Comparison of ENCODE assay signal across 20 cellular contexts in the genomic region with DNA sequence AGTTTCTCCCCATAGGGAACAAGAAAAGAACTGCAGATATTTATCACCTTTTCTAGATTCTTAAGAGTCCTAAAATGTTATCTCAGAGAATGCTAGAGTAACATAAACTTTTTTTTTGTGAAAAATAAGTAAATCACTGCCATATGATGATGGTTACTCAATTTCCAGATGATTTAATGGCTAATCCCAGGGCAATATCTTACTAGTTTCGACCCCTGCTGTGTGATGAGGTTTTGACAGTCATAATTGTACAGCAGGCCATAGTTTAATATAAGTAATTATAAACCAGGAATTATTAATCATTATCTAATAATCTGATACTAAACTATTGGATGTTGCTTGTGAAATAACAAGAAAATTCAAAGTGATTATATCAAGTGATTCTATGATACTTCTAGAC.
"Had no signal": no experiment of that assay in that cellular context is flagged by ENCODE, and none has a peak within 500 bp of the region (broad histone marks: within the 10 kb centered on the region; RNA-seq: fewer than 3 reads in every experiment).

No MANE protein-coding gene starts in this region.

- H3K36me3 ChIP-seq: breast epithelium, gastrocnemius medialis, heart right ventricle, lower lobe of right lung, neural progenitor cell, thyroid gland, uterus had no signal

- H2AFZ ChIP-seq: neural progenitor cell, parathyroid adenoma had no signal

- H3K4me2 ChIP-seq: neural progenitor cell had no signal

- H3K9ac ChIP-seq: neural progenitor cell, parathyroid adenoma had no signal

- H3K4me3 Mint-ChIP-seq: activated CD8-positive, alpha-beta T cell treated with anti-CD3 and anti-CD28 coated beads for 36 hours; activated naive CD8-positive, alpha-beta T cell; activated T-cell treated with anti-CD3 and anti-CD28 coated beads, Interleukin-2, amount 50 U/mL, for 4 hours; dendritic cell treated with granulocyte-macrophage colony-stimulating factor and Interleukin-4, amounts not matched to agents 40 ng/mL and 50 ng/mL, for 4 days; neural progenitor cell; stimulated activated naive B cell treated with anti-CD40 and anti-IgM and Interleukin-4, amounts not matched to agents 10 μg/mL and 1 μg/mL and 100 μg/mL, for 72 hours; WTC11 had no signal

- H3K4me1 ChIP-seq: breast epithelium, gastrocnemius medialis, lower lobe of right lung, neural progenitor cell, parathyroid adenoma, thyroid gland, uterus had no signal

- H3K27ac Mint-ChIP-seq: activated CD8-positive, alpha-beta T cell treated with anti-CD3 and anti-CD28 coated beads for 36 hours; activated naive CD8-positive, alpha-beta T cell; dendritic cell treated with granulocyte-macrophage colony-stimulating factor and Interleukin-4, amounts not matched to agents 40 ng/mL and 50 ng/mL, for 4 days; neural progenitor cell; stimulated activated naive B cell treated with anti-CD40 and anti-IgM and Interleukin-4, amounts not matched to agents 10 μg/mL and 1 μg/mL and 100 μg/mL, for 72 hours; WTC11 had no signal

- H3K9me3 Mint-ChIP-seq: activated CD8-positive, alpha-beta T cell treated with anti-CD3 and anti-CD28 coated beads for 36 hours; activated T-cell treated with anti-CD3 and anti-CD28 coated beads, Interleukin-2, amount 50 U/mL, for 4 hours; neural progenitor cell; stimulated activated naive B cell treated with anti-CD40 and anti-IgM and Interleukin-4, amounts not matched to agents 10 μg/mL and 1 μg/mL and 100 μg/mL, for 72 hours; WTC11 had no signal

- H3K79me2 ChIP-seq: parathyroid adenoma had no signal

- H3K9me3 ChIP-seq: breast epithelium, gastrocnemius medialis, lower lobe of right lung, thyroid gland, uterus had no signal

- DNase-seq: activated CD4-positive, alpha-beta T cell treated with anti-CD3 and anti-CD28 coated beads for 4 hours; activated CD8-positive, alpha-beta T cell treated with anti-CD3 and anti-CD28 coated beads for 36 hours; activated gamma-delta T cell treated with Interleukin-2 at 50 U/mL for 16 hours; activated T-cell treated with anti-CD3 and anti-CD28 coated beads, Interleukin-2, amount 50 U/mL, for 4 hours; effector memory CD4-positive, alpha-beta T cell; gastrocnemius medialis; heart right ventricle; left colon; lower lobe of right lung; midbrain; stimulated activated CD4-positive, alpha-beta T cell treated with anti-CD3 and anti-CD28 coated beads, Interleukin-4, amount 100 ng/mL, for 1 hour; stimulated activated naive B cell treated with anti-CD40 and anti-IgM and Interleukin-4, amounts not matched to agents 10 μg/mL and 1 μg/mL and 100 μg/mL, for 72 hours; thyroid gland; uterus had no signal

- H3K27me3 ChIP-seq: breast epithelium, gastrocnemius medialis, heart right ventricle, neural progenitor cell, thyroid gland, uterus had no signal

- H3K4me1 Mint-ChIP-seq: neural progenitor cell had no signal

- H3K36me3 Mint-ChIP-seq: activated naive CD8-positive, alpha-beta T cell; neural progenitor cell; WTC11 had no signal

- H3K27ac ChIP-seq: breast epithelium, gastrocnemius medialis, heart right ventricle, lower lobe of right lung, neural progenitor cell, parathyroid adenoma, thyroid gland, uterus had no signal

- H3K4me3 ChIP-seq: breast epithelium, gastrocnemius medialis, heart right ventricle, lower lobe of right lung, neural progenitor cell, thyroid gland, uterus had no signal

- H3K27me3 Mint-ChIP-seq: activated CD8-positive, alpha-beta T cell treated with anti-CD3 and anti-CD28 coated beads for 36 hours; activated naive CD8-positive, alpha-beta T cell; stimulated activated naive B cell treated with anti-CD40 and anti-IgM and Interleukin-4, amounts not matched to agents 10 μg/mL and 1 μg/mL and 100 μg/mL, for 72 hours had no signal

- ATAC-seq: activated CD8-positive, alpha-beta T cell treated with anti-CD3 and anti-CD28 coated beads for 36 hours; activated T-cell treated with anti-CD3 and anti-CD28 coated beads, Interleukin-2, amount 50 U/mL, for 4 hours; gastrocnemius medialis; heart right ventricle; left colon; stimulated activated naive B cell treated with anti-CD40 and anti-IgM and Interleukin-4, amounts not matched to agents 10 μg/mL and 1 μg/mL and 100 μg/mL, for 72 hours; WTC11 had no signal
